Comparison of ENCODE assay signal across 8 cellular contexts in genomic region chrX:65668362-65669310, GRCh38. TPM values are rescaled to one million over a fixed set of nuclear protein-coding genes. Genes with fewer than 3 reads are reported as not detected.
DNase-seq lines count a peak whose midpoint lies in the region; ATAC-seq and TF ChIP-seq lines count a peak whose summit lies in the region.

No MANE protein-coding gene starts in this region.

- H3K4me3 ChIP-seq in GM06990 (replicated peaks; ENCODE audit: low read depth, low read length), result peak overlapping the region; percentile 84
- peak overlapping the region; percentile 71 to 83 for H3K4me3 ChIP-seq in gastroesophageal sphincter
- H3K4me3 ChIP-seq in vagina, result peak overlapping the region; percentile 74 to 76

- H3K27ac ChIP-seq in gastroesophageal sphincter (peak overlapping the region; percentile 89 to 95 (median 92)), vagina (peak overlapping the region; percentile 98)

- H3K9me3 ChIP-seq in gastroesophageal sphincter (no peaks in the 10 kb centered on the region), vagina (no peaks in the 10 kb centered on the region)

- H3K4me1 ChIP-seq in gastroesophageal sphincter, result peaks cover 6 to 52% (median 15%) of the 10 kb centered on the region in 3 donors
- H3K4me1 ChIP-seq in vagina, result peaks cover 35% of the 10 kb centered on the region

- no peak for TF ChIP-seq CTCF in GM06990 (IDR thresholded peaks at IDR 0.05; ENCODE audit: insufficient read depth, low read length, poor library complexity, severe bottlenecking)
- TF ChIP-seq CTCF in gastroesophageal sphincter (IDR thresholded peaks at IDR 0.05), result no peak
- no peak for TF ChIP-seq CTCF in omental fat pad (IDR thresholded peaks at IDR 0.05)
- no peak for TF ChIP-seq CTCF in vagina (IDR thresholded peaks at IDR 0.05)

- DNase-seq in GM06990 (ENCODE audit: extremely low read depth, insufficient read length) (peak; percentile 59), SHP77 (lab: John Stamatoyannopoulos, UW) (peak; percentile 41 to 44), omental fat pad (ENCODE audit: low spot score) (no peak), vagina (ENCODE audit: extremely low spot score in 2 of 2) (no peak)
- DNase-seq in activated naive CD4-positive, alpha-beta T cell treated with Interleukin-2 at 50 U/mL for 16 hours, result peak; percentile 70

- peak; percentile 36 for ATAC-seq in HG03108 (IDR thresholded peaks at IDR 0.05; ENCODE audit: unreplicated experiment)
- peak; percentile 77 for ATAC-seq in gastroesophageal sphincter
- ATAC-seq in omental fat pad (ENCODE audit: low FRiP score), result peak; percentile 35
- no peak for ATAC-seq in GM19023 (IDR thresholded peaks at IDR 0.05; ENCODE audit: unreplicated experiment)

- TF ChIP-seq POLR2A in gastroesophageal sphincter (IDR thresholded peaks at IDR 0.05) (peak; percentile 14 to 42), vagina (IDR thresholded peaks at IDR 0.05) (peak in 1 of 2 donors; percentile 12)

- H3K27me3 ChIP-seq in GM06990 (replicated peaks; ENCODE audit: control insufficient read depth, insufficient read depth, low read length) (no peaks in the 10 kb centered on the region), gastroesophageal sphincter (no peaks in the 10 kb centered on the region), vagina (no peaks in the 10 kb centered on the region)

- WGBS in gastroesophageal sphincter (ENCODE audit: low coverage in 1 of 2), 2 donors, result 0 to 24% methylated on average over 4 to 7 of the region's 13 CpGs

- no peaks in the 10 kb centered on the region; the same call in none of the 2 replicates for H3K36me3 ChIP-seq in GM06990 (ENCODE audit: control insufficient read depth, insufficient read depth, low read length)
- H3K36me3 ChIP-seq in gastroesophageal sphincter, result no peaks in the 10 kb centered on the region
- no peaks in the 10 kb centered on the region for H3K36me3 ChIP-seq in vagina

- TF ChIP-seq EP300 in gastroesophageal sphincter (IDR thresholded peaks at IDR 0.05), result no peak

- intact Hi-C loops in vagina (cut with DNase I), result loop anchor here (1.0 kb wide), 1 partner anchor 67 kb away; no protein-coding TSS in a partner anchor

RNA-seq across cellular contexts. Expression of gene MSN, which starts 1.2 kb away (rescaled TPM):
- total RNA-seq in gastroesophageal sphincter (100 to 1,000 TPM; 191 to 355 (median 269) TPM), omental fat pad (100 to 1,000 TPM; 166 to 412 (median 274) TPM), vagina (192 TPM)

Comparison
In these comparisons a context has a peak if more than half of its experiments do, and no peak if none do; other contexts are left out.
1. DNase-seq: peak in GM06990 (single experiment), SHP77 (2 of 2) and activated naive CD4-positive, alpha-beta T cell treated with Interleukin-2 at 50 U/mL for 16 hours (single experiment); none in omental fat pad (single experiment) and vagina (0 of 2).
2. Peak in every context shown above with its lines, with median percentiles within 50 percentile points of each other: H3K4me3 ChIP-seq.